ENCODE assay signal across 33 cellular contexts in the genomic region with DNA sequence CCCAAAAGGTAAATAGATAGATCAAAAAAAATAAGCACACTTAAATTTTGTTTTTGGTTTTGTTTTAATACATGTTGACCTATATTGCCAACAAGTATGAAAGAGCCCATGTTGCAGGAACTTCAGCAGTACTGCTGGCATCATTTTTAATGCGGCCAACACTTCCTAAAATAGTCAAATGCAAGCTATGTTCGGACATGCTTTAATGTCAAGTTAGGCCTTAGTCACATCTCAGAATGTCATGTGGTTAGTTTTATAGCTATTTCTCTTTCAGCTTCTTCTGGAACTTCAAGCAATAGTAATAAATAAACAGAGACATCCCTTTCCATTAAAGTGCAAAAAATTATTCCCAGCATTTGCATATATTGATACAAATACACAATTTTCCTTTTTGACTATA.
"Had no signal": no experiment of that assay in that cellular context is flagged by ENCODE, and none has a peak within 500 bp of the region (broad histone marks: within the 10 kb centered on the region; RNA-seq: fewer than 3 reads in every experiment).

No MANE protein-coding gene starts in this region.

- H3K4me3 ChIP-seq: MG63 had no signal

- H3K27me3 ChIP-seq: MG63 had no signal

- ATAC-seq: activated CD8-positive, alpha-beta memory T cell treated with anti-CD3 and anti-CD28 coated beads, Interleukin-2, amount 10 ng/mL, durations not matched to agents 7 days and 5 days; activated naive CD8-positive, alpha-beta T cell treated with anti-CD3 and anti-CD28 coated beads, Interleukin-2, amount 50 U/mL, for 24 hours; PC-3 had no signal

- H3K36me3 ChIP-seq: MG63 had no signal

- DNase-seq: activated B cell treated with CpG ODN at 0.5 μM for 24 hours; activated CD4-positive, alpha-beta memory T cell treated with anti-CD3 and anti-CD28 coated beads, Interleukin-2, amount 10 ng/mL, durations not matched to agents 7 days and 5 days; activated CD4-positive, alpha-beta T cell treated with anti-CD3 and anti-CD28 coated beads for 4 hours; activated CD4-positive, CD25-positive, alpha-beta regulatory T cell treated with anti-CD3 and anti-CD28 coated beads, Interleukin-2, amount 50 U/mL, for 72 hours; activated CD8-positive, alpha-beta memory T cell treated with anti-CD3 and anti-CD28 coated beads for 24 hours; activated CD8-positive, alpha-beta memory T cell treated with anti-CD3 and anti-CD28 coated beads, Interleukin-2, amount 10 ng/mL, durations not matched to agents 7 days and 5 days; activated CD8-positive, alpha-beta memory T cell treated with anti-CD3 and anti-CD28 coated beads, Interleukin-2, amount 50 U/mL, for 48 hours; activated effector memory CD4-positive, alpha-beta T cell treated with Interleukin-2 at 50 U/mL for 16 hours; activated naive CD4-positive, alpha-beta T cell treated with anti-CD3 and anti-CD28 coated beads, Interleukin-2, amount 10 ng/mL, durations not matched to agents 7 days and 5 days; activated naive CD8-positive, alpha-beta T cell treated with anti-CD3 and anti-CD28 coated beads, Interleukin-2, amount 50 U/mL, for 24 hours; activated T-cell treated with anti-CD3 and anti-CD28 coated beads, Interleukin-2, amount 50 U/mL, for 48 hours; anterior cingulate cortex; caudate nucleus; cerebellar nuclear complex; MG63; NCI-H1048; NCI-H1105 treated with DMSO at 0.1 percent for 48 hours; NCI-H1436; NCI-H1694; NCI-H1930; NCI-H2081 treated with DMSO at 0.1 percent for 48 hours; NCI-H345; NCI-H510A; NCI-H526; NCI-H748 treated with DMSO at 0.1 percent for 48 hours; NK-92 treated with Interleukin-12 subunit alpha and Interleukin-12 subunit beta, amount 100 ng/mL, for 24 hours; PC-3; Right ventricle myocardium superior; SW 1271; T-helper 1 cell; T-helper 2 cell; T-helper 9 cell had no signal

- H3K27ac ChIP-seq: VCaP had no signal

- H3K9me3 ChIP-seq: MG63 had no signal
